26 cellular contexts compared by ENCODE assay signal in genomic region chr18:56044239-56044638, GRCh38.
"Had no signal": no experiment of that assay in that cellular context is flagged by ENCODE, and none has a peak within 500 bp of the region (broad histone marks: within the 10 kb centered on the region; RNA-seq: fewer than 3 reads in every experiment).

No MANE protein-coding gene starts in this region.

- H3K27ac ChIP-seq: colonic mucosa, heart right ventricle, left ventricle myocardium inferior, pancreas, right lobe of liver, skin epidermis, tibial artery, upper lobe of right lung had no signal

- H3K4me3 ChIP-seq: colonic mucosa, heart right ventricle, left ventricle myocardium inferior, lung, pancreas, right lobe of liver, skin epidermis, tibial artery, upper lobe of right lung had no signal

- H3K4me1 ChIP-seq: colonic mucosa, left ventricle myocardium inferior, pancreas, upper lobe of right lung had no signal

- H3K9me3 ChIP-seq: colonic mucosa, pancreas, upper lobe of right lung had no signal

- DNase-seq: activated CD4-positive, alpha-beta T cell treated with anti-CD3 and anti-CD28 coated beads for 1 hour; activated CD4-positive, alpha-beta T cell treated with anti-CD3 and anti-CD28 coated beads, Interleukin-2, amount 10 ng/mL, durations not matched to agents 7 days and 5 days; activated CD8-positive, alpha-beta T cell treated with anti-CD3 and anti-CD28 coated beads for 36 hours; activated gamma-delta T cell treated with Interleukin-2 at 50 U/mL for 16 hours; activated naive CD4-positive, alpha-beta T cell treated with anti-CD3 and anti-CD28 coated beads, Interleukin-2, amount 50 U/mL, for 16 hours; activated T-cell treated with anti-CD3 and anti-CD28 coated beads, Interleukin-2, amount 50 U/mL, for 4 hours; amniotic stem cell; colonic mucosa; effector memory CD8-positive, alpha-beta T cell; foreskin fibroblast; heart right ventricle; kidney glomerular epithelial cell; left ventricle myocardium inferior; naive thymus-derived CD4-positive, alpha-beta T cell; stimulated activated CD4-positive, alpha-beta T cell treated with anti-CD3 and anti-CD28 coated beads, Interleukin-12 subunit alpha, Interleukin-12 subunit beta, amount 100 ng/mL, for 4 hours; stimulated activated CD4-positive, alpha-beta T cell treated with anti-CD3 and anti-CD28 coated beads, Interleukin-4, amount 100 ng/mL, for 1 hour; T-helper 2 cell; tibial artery; upper lobe of right lung had no signal

- H3K36me3 ChIP-seq: colonic mucosa, heart right ventricle, pancreas, right lobe of liver, tibial artery, upper lobe of right lung had no signal

- H3K27me3 ChIP-seq: colonic mucosa, heart right ventricle, pancreas, right lobe of liver, tibial artery, upper lobe of right lung had no signal

- FAIRE-seq: bronchial epithelial cell, endothelial cell of umbilical vein, pancreas had no signal

- ATAC-seq: activated CD8-positive, alpha-beta T cell treated with anti-CD3 and anti-CD28 coated beads for 36 hours; activated T-cell treated with anti-CD3 and anti-CD28 coated beads, Interleukin-2, amount 50 U/mL, for 4 hours; activated T-helper 17 cell treated with anti-CD3 and anti-CD28 coated beads, Interleukin-2, amount 50 U/mL, for 72 hours; effector memory CD8-positive, alpha-beta T cell; naive thymus-derived CD4-positive, alpha-beta T cell; upper lobe of right lung had no signal
